ENCODE assay signal across 8 cellular contexts in the genomic region with DNA sequence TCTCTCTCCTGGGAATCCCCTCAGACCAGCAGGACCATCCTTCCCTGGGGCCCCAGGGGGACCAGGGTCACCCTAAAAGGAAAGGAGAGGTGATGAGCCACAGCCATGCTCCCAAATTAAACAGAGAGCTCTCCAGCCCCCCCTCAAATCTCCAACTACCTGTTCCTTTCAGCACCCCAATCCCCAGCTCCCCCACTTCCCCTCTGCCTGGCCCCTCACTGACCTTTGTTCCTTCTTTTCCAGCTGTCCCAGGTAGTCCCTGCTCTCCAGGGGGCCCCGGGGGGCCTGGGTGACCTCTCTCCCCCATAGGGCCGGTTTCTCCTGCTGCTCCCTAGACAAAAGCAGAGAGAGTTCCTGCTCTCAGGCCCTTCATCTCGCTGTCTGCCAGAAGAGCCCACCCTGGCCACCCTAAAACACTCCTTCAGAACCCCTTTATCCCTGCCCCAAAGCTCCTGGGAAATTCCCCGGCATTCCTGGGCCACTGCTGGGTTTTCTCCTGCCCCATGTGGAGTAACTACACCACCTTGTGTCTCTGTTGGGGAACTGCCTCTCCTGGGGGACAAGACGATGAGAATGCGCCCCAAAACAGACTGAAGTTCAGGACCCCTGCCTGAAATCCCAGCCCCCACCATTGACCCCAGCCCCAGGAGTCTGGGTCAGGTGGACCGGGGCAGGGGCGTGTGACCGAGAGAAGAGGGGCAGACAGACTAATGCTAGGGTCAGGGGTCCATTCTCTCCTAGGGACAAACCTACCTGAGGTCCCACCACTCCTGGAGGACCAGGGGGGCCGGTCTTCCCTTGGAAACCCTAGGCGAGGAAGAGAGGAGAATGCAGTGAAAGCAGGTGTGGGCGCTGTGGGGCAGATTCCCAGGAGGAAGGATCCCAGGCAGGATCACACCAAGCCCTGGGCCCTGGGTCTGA. TPM values are rescaled to one million over a fixed set of nuclear protein-coding genes. Genes with fewer than 3 reads are reported as not detected.
DNase-seq lines count a peak whose midpoint lies in the region; ATAC-seq and TF ChIP-seq lines count a peak whose summit lies in the region.

No MANE protein-coding gene starts in this region.

- no peaks in the 10 kb centered on the region for H3K79me2 ChIP-seq in DOHH2 (ENCODE audit: control insufficient read depth, low read length)

- H3K27me3 Mint-ChIP-seq in chondrocyte (ENCODE audit: low read depth) (no peaks in the 10 kb centered on the region), nephron progenitor cell (ENCODE audit: low read depth, poor library complexity) (peaks cover 64% of the 10 kb centered on the region)

- H3K4me1 Mint-ChIP-seq in chondrocyte (ENCODE audit: low read depth): peaks cover 3% of the 10 kb centered on the region
- peaks cover 29% of the 10 kb centered on the region for H3K4me1 Mint-ChIP-seq in nephron progenitor cell
- H3K4me1 Mint-ChIP-seq in stimulated activated effector memory CD8-positive, alpha-beta T cell treated with anti-CD3 and anti-CD28 coated beads, Interleukin-12 subunit alpha, Interleukin-12 subunit beta, amount 100 ng/mL, for 72 hours: peaks cover 11% of the 10 kb centered on the region

- TF ChIP-seq CTCF in DOHH2 (IDR thresholded peaks at IDR 0.05; ENCODE audit: low read depth, low read length, poor library complexity, severe bottlenecking) (peak; percentile 76), LNCAP (IDR thresholded peaks at IDR 0.05) (peak; percentile 57), chondrocyte (IDR thresholded peaks at IDR 0.05) (peak; percentile 74), nephron progenitor cell (IDR thresholded peaks at IDR 0.05) (peak; percentile 49)

- no peaks in the 10 kb centered on the region for H3K9me2 ChIP-seq in DOHH2 (replicated peaks; ENCODE audit: control insufficient read depth, low read length)

- no peaks in the 10 kb centered on the region for H4K20me1 ChIP-seq in DOHH2 (ENCODE audit: control insufficient read depth, insufficient read depth, low read depth, low read length)

- DNase-seq in chondrocyte (ENCODE audit: low spot score) (peak; percentile 39), nephron progenitor cell (peak; percentile 34), NCI-H2081 (lab: John Stamatoyannopoulos, UW) (no peak)
- DNase-seq in activated naive CD4-positive, alpha-beta T cell treated with anti-CD3 and anti-CD28 coated beads, Interleukin-2, amount 50 U/mL, for 16 hours: no peak
- DNase-seq in stimulated activated effector memory CD8-positive, alpha-beta T cell treated with anti-CD3 and anti-CD28 coated beads, Interleukin-12 subunit alpha, Interleukin-12 subunit beta, amount 100 ng/mL, for 72 hours (ENCODE audit: low spot score in 2 of 2): no peak

- no peak overlapping the region for H3K27ac Mint-ChIP-seq in chondrocyte (ENCODE audit: unreplicated experiment)
- H3K27ac Mint-ChIP-seq in nephron progenitor cell: no peak overlapping the region
- H3K27ac Mint-ChIP-seq in stimulated activated effector memory CD8-positive, alpha-beta T cell treated with anti-CD3 and anti-CD28 coated beads, Interleukin-12 subunit alpha, Interleukin-12 subunit beta, amount 100 ng/mL, for 72 hours: no peak overlapping the region

- no peaks in the 10 kb centered on the region for H3F3A ChIP-seq in DOHH2 (ENCODE audit: control insufficient read depth, insufficient read depth)

- no peak overlapping the region for H3K27ac ChIP-seq in DOHH2 (ENCODE audit: low read depth, low read length)

- no peaks in the 10 kb centered on the region for H3K36me3 ChIP-seq in DOHH2 (ENCODE audit: control insufficient read depth, low read length)

- H3K4me1 ChIP-seq in DOHH2 (ENCODE audit: control insufficient read depth, low read length): peaks cover 5% of the 10 kb centered on the region; the same call in 1 of the 2 replicates

- no peak for ATAC-seq in stimulated activated effector memory CD8-positive, alpha-beta T cell treated with anti-CD3 and anti-CD28 coated beads, Interleukin-12 subunit alpha, Interleukin-12 subunit beta, amount 100 ng/mL, for 72 hours
- no peak for ATAC-seq in HG03280 (IDR thresholded peaks at IDR 0.05; ENCODE audit: unreplicated experiment)

- H3K36me3 Mint-ChIP-seq in chondrocyte (ENCODE audit: low read depth) (no peaks in the 10 kb centered on the region), nephron progenitor cell (ENCODE audit: low read depth) (no peaks in the 10 kb centered on the region)
- H3K36me3 Mint-ChIP-seq in stimulated activated effector memory CD8-positive, alpha-beta T cell treated with anti-CD3 and anti-CD28 coated beads, Interleukin-12 subunit alpha, Interleukin-12 subunit beta, amount 100 ng/mL, for 72 hours: no peaks in the 10 kb centered on the region

- no peaks in the 10 kb centered on the region for H3K9me3 ChIP-seq in DOHH2 (ENCODE audit: control insufficient read depth, insufficient read depth, low read length)

- H3K4me3 Mint-ChIP-seq in chondrocyte (ENCODE audit: unreplicated experiment): no peak overlapping the region
- H3K4me3 Mint-ChIP-seq in nephron progenitor cell: no peak overlapping the region
- H3K4me3 Mint-ChIP-seq in stimulated activated effector memory CD8-positive, alpha-beta T cell treated with anti-CD3 and anti-CD28 coated beads, Interleukin-12 subunit alpha, Interleukin-12 subunit beta, amount 100 ng/mL, for 72 hours: no peak overlapping the region

- H3K9me3 Mint-ChIP-seq in chondrocyte (ENCODE audit: low read depth) (no peaks in the 10 kb centered on the region), nephron progenitor cell (no peaks in the 10 kb centered on the region)
- no peaks in the 10 kb centered on the region for H3K9me3 Mint-ChIP-seq in stimulated activated effector memory CD8-positive, alpha-beta T cell treated with anti-CD3 and anti-CD28 coated beads, Interleukin-12 subunit alpha, Interleukin-12 subunit beta, amount 100 ng/mL, for 72 hours

- H3K4me3 ChIP-seq in DOHH2 (ENCODE audit: low read length): no peak overlapping the region

- H3K27me3 ChIP-seq in DOHH2 (ENCODE audit: control insufficient read depth, low read length): peaks cover 19% of the 10 kb centered on the region

- no peak overlapping the region for H3K4me2 ChIP-seq in DOHH2 (ENCODE audit: low read length)

RNA-seq across cellular contexts. Expression of gene COL11A2, which starts 19.7 kb away (rescaled TPM):
- 2.8 to 10.0 TPM (median 10.0 TPM) in 3 replicates for total RNA-seq in chondrocyte

RNA-seq across cellular contexts. Expression of gene RXRB, which starts 27.9 kb away (rescaled TPM):
- total RNA-seq in chondrocyte: 45.1 to 51.5 TPM (median 46.5 TPM) in 3 replicates

RNA-seq across cellular contexts. Expression of gene SLC39A7, which starts 28.1 kb away (rescaled TPM):
- total RNA-seq in chondrocyte: 222 to 238 TPM (median 225 TPM) in 3 replicates

RNA-seq across cellular contexts. Expression of gene HSD17B8, which starts 31.9 kb away (rescaled TPM):
- total RNA-seq in chondrocyte: 0.60 to 2.8 TPM (median 1.1 TPM) in 3 replicates

RNA-seq across cellular contexts. Expression of gene RING1, which starts 35.7 kb away (rescaled TPM):
- total RNA-seq in chondrocyte: 42.8 to 49.7 TPM (median 44.5 TPM) in 3 replicates

Comparison
In these comparisons a context has a peak if more than half of its experiments do, and no peak if none do; other contexts are left out.
1. DNase-seq: peak in chondrocyte (single experiment) and nephron progenitor cell (single experiment); none in NCI-H2081 (0 of 2), activated naive CD4-positive, alpha-beta T cell treated with anti-CD3 and anti-CD28 coated beads, Interleukin-2, amount 50 U/mL, for 16 hours (single experiment) and stimulated activated effector memory CD8-positive, alpha-beta T cell treated with anti-CD3 and anti-CD28 coated beads, Interleukin-12 subunit alpha, Interleukin-12 subunit beta, amount 100 ng/mL, for 72 hours (0 of 2).
2. Peak in every context shown above with its lines, with median percentiles within 50 percentile points of each other: CTCF ChIP-seq.